18 cellular contexts compared by ENCODE assay signal in the genomic region with DNA sequence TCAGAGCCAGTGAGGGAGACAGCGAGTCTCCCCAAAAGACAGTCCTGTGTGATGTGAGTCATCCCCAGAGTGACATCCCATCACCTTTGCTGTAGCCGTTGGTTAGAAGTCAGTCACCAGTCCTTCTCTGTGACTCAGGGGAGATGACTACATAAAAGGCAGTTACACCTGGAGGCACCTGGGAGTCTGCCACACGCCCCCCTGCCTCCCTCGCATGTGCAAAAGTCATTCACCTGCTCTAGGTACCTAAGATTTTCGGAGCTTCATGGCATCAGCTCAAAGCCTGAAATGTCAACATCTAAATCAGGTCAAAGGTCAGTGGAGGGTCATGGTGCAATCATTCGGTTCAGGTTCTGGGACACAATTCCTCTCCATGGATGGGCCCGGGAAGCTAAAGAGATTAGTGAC. TPM values are rescaled to one million over a fixed set of nuclear protein-coding genes. Genes with fewer than 3 reads are reported as not detected.
DNase-seq lines count a peak whose midpoint lies in the region; ATAC-seq, FAIRE-seq and TF ChIP-seq lines count a peak whose summit lies in the region.
"Had no signal": no experiment of that assay in that cellular context is flagged by ENCODE, and none has a peak within 500 bp of the region (broad histone marks: within the 10 kb centered on the region; RNA-seq: fewer than 3 reads in every experiment).

No MANE protein-coding gene starts in this region.

- TF ChIP-seq EP300 in K562 (IDR thresholded peaks at IDR 0.05; ENCODE audit: low read length) (no peak), SK-N-SH (IDR thresholded peaks at IDR 0.05; ENCODE audit: borderline replicate concordance in 1 of 2, low read depth in 1 of 2, low read length in 1 of 2) (no peak)

- TF ChIP-seq POLR2A in K562 (conservative IDR thresholded peaks at IDR 0.05): no peak

- H3K4me2 ChIP-seq in PC-3 (ENCODE audit: low read length) (no peak overlapping the region), K562 (ENCODE audit: insufficient read depth, low read length) (no peak overlapping the region), SK-N-SH (no peak overlapping the region)

- H3K9me2 ChIP-seq in PC-3 (replicated peaks; ENCODE audit: low read length) (no peaks in the 10 kb centered on the region), SK-N-SH (no peaks in the 10 kb centered on the region)

- BruUV-seq in PC-3 (replicated peaks; lab: Mats Ljungman, UMichigan): no TSS peak
- no TSS peak for BruUV-seq in K562 (replicated peaks; lab: Mats Ljungman, UMichigan)

- CTCF ChIA-PET in PC-3 (lab: Charles Lee) (no interaction called here), K562 (lab: Yijun Ruan, JAX; ENCODE audit: low intra/inter-chr PET ratio) (no interaction called here), SK-N-SH (lab: Yijun Ruan, JAX) (no interaction called here)

- H4K20me1 ChIP-seq in PC-3 (ENCODE audit: low read length): no peaks in the 10 kb centered on the region
- 0 out of 2 replicates have a peak, but pooled peaks cover 4% of the 10 kb centered on the region for H4K20me1 ChIP-seq in K562 (replicated peaks; ENCODE audit: control insufficient read depth, insufficient read depth, low read length)
- no peaks in the 10 kb centered on the region for H4K20me1 ChIP-seq in SK-N-SH (ENCODE audit: insufficient read depth)

- no peak for TF ChIP-seq CTCF in PC-3 (conservative IDR thresholded peaks at IDR 0.05; ENCODE audit: low read depth, low read length)
- no peak for TF ChIP-seq CTCF in K562 (IDR thresholded peaks at IDR 0.05 in 2 of 3, conservative IDR thresholded peaks at IDR 0.05 in 1 of 3; ENCODE audit: insufficient read depth in 2 of 3, low read depth in 1 of 3, low read length in 3 of 3)
- no peak for TF ChIP-seq CTCF in neutrophil (IDR thresholded peaks at IDR 0.05)
- TF ChIP-seq CTCF in SK-N-SH (IDR thresholded peaks at IDR 0.05): no peak

- H3K9ac ChIP-seq in PC-3 (ENCODE audit: low read length): no peak overlapping the region
- H3K9ac ChIP-seq in K562 (ENCODE audit: insufficient read depth in 1 of 2, low read depth in 2 of 2, low read length in 2 of 2): no peak overlapping the region
- H3K9ac ChIP-seq in SK-N-SH: no peak overlapping the region

- no peak overlapping the region for H3K4me3 ChIP-seq in PC-3 (ENCODE audit: low read length)
- H3K4me3 ChIP-seq in K562: no peak overlapping the region
- H3K4me3 ChIP-seq in neutrophil (ENCODE audit: low read depth in 1 of 2, low read length in 1 of 2): peak overlapping the region; percentile 60
- H3K4me3 ChIP-seq in SK-N-SH (ENCODE audit: low read depth in 2 of 2, low read length in 1 of 2): no peak overlapping the region

- H3K4me1 ChIP-seq in PC-3 (ENCODE audit: insufficient read depth, low read length): peaks cover 11% of the 10 kb centered on the region; the same call in 1 of the 2 replicates
- H3K4me1 ChIP-seq in K562 (replicated peaks in 1 of 2; ENCODE audit: control insufficient read depth in 2 of 2, insufficient read depth in 2 of 2, low read length in 2 of 2): peaks cover 0 to 11% of the 10 kb centered on the region in 2 experiments; a peak in 2 of 5 replicates
- H3K4me1 ChIP-seq in neutrophil (ENCODE audit: control insufficient read depth in 1 of 2, insufficient read depth in 1 of 2, low read depth in 1 of 2, low read length in 1 of 2): peaks cover 85 to 89% of the 10 kb centered on the region in 2 experiments
- no peaks in the 10 kb centered on the region; a peak in 1 of 4 replicates for H3K4me1 ChIP-seq in SK-N-SH (ENCODE audit: control insufficient read depth in 1 of 2, insufficient read depth in 2 of 2, low read depth in 1 of 2, low read length in 1 of 2)

- H3K36me3 ChIP-seq in PC-3 (ENCODE audit: low read depth, low read length) (no peaks in the 10 kb centered on the region), K562 (ENCODE audit: control insufficient read depth, insufficient read depth, low read length) (no peaks in the 10 kb centered on the region), neutrophil (no peaks in the 10 kb centered on the region), SK-N-SH (replicated peaks in 1 of 2; ENCODE audit: control insufficient read depth in 1 of 2, insufficient read depth in 2 of 2, low read length in 1 of 2) (no peaks in the 10 kb centered on the region)

- H3K79me2 ChIP-seq in PC-3 (ENCODE audit: low read length): no peaks in the 10 kb centered on the region
- no peaks in the 10 kb centered on the region for H3K79me2 ChIP-seq in K562 (ENCODE audit: control insufficient read depth, insufficient read depth, low read length)
- no peaks in the 10 kb centered on the region for H3K79me2 ChIP-seq in SK-N-SH (ENCODE audit: insufficient read depth)

- FAIRE-seq in K562 (lab: Jason Lieb, UNC): no peak
- FAIRE-seq: colon, islet of Langerhans, small intestine had no signal

- no peaks in the 10 kb centered on the region for H3K9me3 ChIP-seq in PC-3 (ENCODE audit: low read length)
- H3K9me3 ChIP-seq in K562 (replicated peaks; ENCODE audit: control insufficient read depth, insufficient read depth, low read depth, low read length): no peaks in the 10 kb centered on the region
- no peaks in the 10 kb centered on the region for H3K9me3 ChIP-seq in neutrophil
- H3K9me3 ChIP-seq in SK-N-SH: no peaks in the 10 kb centered on the region

- H3K27ac ChIP-seq in PC-3 (ENCODE audit: low read length) (no peak overlapping the region), K562 (ENCODE audit: extremely low read depth, low read depth, low read length) (no peak overlapping the region), neutrophil (peak overlapping the region; percentile 99), SK-N-SH (ENCODE audit: low read depth in 2 of 2, low read length in 1 of 2) (no peak overlapping the region)

- peak; percentile 46 for DNase-seq in PC-3
- DNase-seq in K562 (ENCODE audit: extremely low read depth in 1 of 4, low spot score in 3 of 4): no peak
- DNase-seq in NCI-H2029 (lab: John Stamatoyannopoulos, UW): no peak
- no peak for DNase-seq in SK-N-SH
- DNase-seq: activated gamma-delta T cell treated with Interleukin-2 at 50 U/mL for 16 hours; foreskin fibroblast; HCEC 1CT; NCI-H226; RPMI8226; small intestine; stimulated activated naive B cell treated with anti-CD40 and anti-IgM and Interleukin-4, amounts not matched to agents 10 μg/mL and 1 μg/mL and 100 μg/mL, for 72 hours had no signal

- H3F3A ChIP-seq in PC-3 (ENCODE audit: low read length, unreplicated experiment) (no peaks in the 10 kb centered on the region), SK-N-SH (replicated peaks; ENCODE audit: insufficient read depth) (no peaks in the 10 kb centered on the region)

- peaks cover 4% of the 10 kb centered on the region; the same call in 1 of the 2 replicates for H3K27me3 ChIP-seq in PC-3 (ENCODE audit: low read length)
- H3K27me3 ChIP-seq in K562 (ENCODE audit: control insufficient read depth in 2 of 2, insufficient read depth in 2 of 2, low read length in 2 of 2): peaks cover 29 to 54% of the 10 kb centered on the region in 2 experiments
- H3K27me3 ChIP-seq in neutrophil: no peaks in the 10 kb centered on the region
- H3K27me3 ChIP-seq in SK-N-SH (ENCODE audit: insufficient read depth): peaks cover 40% of the 10 kb centered on the region

- H2AFZ ChIP-seq in PC-3 (ENCODE audit: low read length) (no peak overlapping the region), K562 (ENCODE audit: low read depth, low read length) (no peak overlapping the region), SK-N-SH (ENCODE audit: low read depth) (no peak overlapping the region)

- intact Hi-C loops in PC-3 (cut with micrococcal nuclease) (no loop called here), K562 (cut with micrococcal nuclease) (no loop called here)

- ATAC-seq in GM18502 (IDR thresholded peaks at IDR 0.05; ENCODE audit: poor library complexity, unreplicated experiment) (peak; percentile 48), PC-3 (no peak), K562 (no peak), HG02798 (IDR thresholded peaks at IDR 0.05; ENCODE audit: poor library complexity, unreplicated experiment) (no peak), HG03196 (IDR thresholded peaks at IDR 0.05; ENCODE audit: unreplicated experiment) (no peak)

- in situ Hi-C loops in K562 (cut with MboI): no loop called here

- H3K9me1 ChIP-seq in K562 (ENCODE audit: control insufficient read depth, insufficient read depth, low read length): no peaks in the 10 kb centered on the region

- WGBS in K562 (ENCODE audit: insufficient coverage, low coverage, missing lambda C conversion rate): 7% methylated on average over 7 of the region's 7 CpGs
- 28% methylated on average over 7 of the region's 7 CpGs for WGBS in SK-N-SH (ENCODE audit: low lambda C conversion rate)

- POLR2A ChIA-PET in PC-3 (lab: Charles Lee; ENCODE audit: unreplicated experiment): no interaction called here
- POLR2A ChIA-PET in K562 (lab: Yijun Ruan, JAX): no interaction called here
- POLR2A ChIA-PET in SK-N-SH (lab: Yijun Ruan, JAX): no interaction called here

- TF ChIP-seq RAD21 in K562 (CRISPR knock-in tag; conservative IDR thresholded peaks at IDR 0.05 in 1 of 2, IDR thresholded peaks at IDR 0.05 in 1 of 2): no peak
- no peak for TF ChIP-seq RAD21 in SK-N-SH (IDR thresholded peaks at IDR 0.05; ENCODE audit: low read length)

TF ChIP-seq in K562, 482 proteins besides CTCF, POLR2A, EP300 and RAD21 (continues in another document):
- no peak for TF ChIP-seq RHOXF2B (CRISPR knock-in tag; conservative IDR thresholded peaks at IDR 0.05)

TF ChIP-seq in SK-N-SH, 30 proteins besides CTCF, POLR2A, EP300 and RAD21 (continues in another document):
- TF ChIP-seq FOXM1 (IDR thresholded peaks at IDR 0.05; ENCODE audit: low read depth) (no peak), GABPA (IDR thresholded peaks at IDR 0.05; ENCODE audit: low read depth) (no peak)

RNA-seq across cellular contexts. Expression of a gene that starts 50.3 kb away (rescaled TPM):
- total RNA-seq in PC-3 (2014; rRNA removed) (not detected in 2 replicates), K562 (2014; rRNA removed) (not detected in 2 replicates), K562 (2014; rRNA removed; fragmentation: Illumina TruSeq; extraction: Trizol) (not detected in 2 replicates), K562 (2015; rRNA removed; fragmentation: Illumina TruSeq; extraction: Trizol) (not detected in 2 replicates), K562 (2021) (not detected in 2 replicates)
- total RNA-seq in K562 (2011; cell fraction: chromatin; rRNA removed; ENCODE audit: low replicate concordance): not detected in 2 replicates
- not detected in 2 replicates for total RNA-seq in K562 (2011; cell fraction: nucleolus; rRNA removed)
- total RNA-seq in K562 (2011; cell fraction: nucleoplasm; rRNA removed): not detected in 2 replicates
- polyA plus RNA-seq in K562 (2011; rRNA removed) (not detected in 2 replicates), K562 (2014; fragmentation: Illumina TruSeq; extraction: Trizol) (not detected in 2 replicates), K562 (2014; fragmentation: Nextera tagmentation; extraction: Ambion mirVana) (not detected), K562 (2014; rRNA removed) (not detected in 2 replicates), SK-N-SH (2012; rRNA removed) (0.02 TPM in 1 of 2 replicates, not detected in the other)
- not detected in 2 replicates for polyA plus RNA-seq in K562 (2011; cell fraction: cytosol; rRNA removed)
- not detected in 2 replicates for polyA plus RNA-seq in K562 (2011; cell fraction: nucleus; rRNA removed)
- 0.06 TPM in 1 of 2 replicates, not detected in the other for polyA plus RNA-seq in K562 (2012)
- polyA minus RNA-seq in K562 (2011; rRNA and poly(A)+ RNA removed): not detected in 2 replicates
- not detected in 2 replicates for polyA minus RNA-seq in K562 (2011; cell fraction: cytosol; rRNA and poly(A)+ RNA removed)
- not detected in 2 replicates for polyA minus RNA-seq in K562 (2011; cell fraction: nucleus; rRNA and poly(A)+ RNA removed)
- 0.01 TPM in 1 of 2 replicates, not detected in the other for polyA plus RNA-seq in SK-N-SH (2012; cell fraction: cytosol; rRNA removed)
- 0.02 and 0.04 TPM in 2 replicates for polyA plus RNA-seq in SK-N-SH (2012; cell fraction: nucleus; rRNA removed)
- polyA plus RNA-seq: neural cell had no signal

Comparison
In these comparisons a context has a peak if more than half of its experiments do, and no peak if none do; other contexts are left out.
1. H3K4me3 ChIP-seq: peak in neutrophil (2 of 2); none in PC-3 (single experiment), K562 (single experiment) and SK-N-SH (0 of 2).